ENCODE assay signal across 9 cellular contexts in the genomic region with DNA sequence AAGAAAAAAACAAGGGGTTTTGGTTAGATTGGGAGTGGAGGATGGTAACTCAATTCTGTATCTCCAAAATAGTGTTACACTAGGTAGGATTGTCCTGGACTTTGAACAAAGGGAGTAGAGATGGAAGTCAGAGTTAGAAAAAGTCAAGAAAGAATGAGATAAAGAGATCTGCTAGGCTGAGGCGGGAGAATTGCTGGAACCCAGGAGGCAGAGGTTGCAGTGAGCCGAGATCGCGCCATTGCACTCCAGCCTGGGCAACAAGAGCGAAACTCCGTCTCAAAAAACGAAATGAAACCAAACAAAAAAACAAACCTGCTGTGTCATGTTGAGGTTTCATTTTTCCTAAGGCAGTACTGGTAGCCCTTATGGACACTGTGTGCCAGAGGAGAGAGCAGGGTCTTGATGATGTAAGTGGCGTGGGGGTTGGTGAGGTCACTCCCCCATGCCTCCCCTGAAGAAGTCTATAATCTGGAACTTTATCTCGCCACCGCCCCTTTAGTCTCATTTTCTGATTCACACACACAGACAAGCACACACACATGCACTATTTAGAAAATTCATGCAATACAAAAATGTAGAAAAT. TPM values are rescaled to one million over a fixed set of nuclear protein-coding genes. Genes with fewer than 3 reads are reported as not detected.
A peak's percentile ranks its signal among the peaks of the same experiment; 100 is the strongest.
DNase-seq lines count a peak whose midpoint lies in the region; ATAC-seq and TF ChIP-seq lines count a peak whose summit lies in the region.
"Had no signal": no experiment of that assay in that cellular context is flagged by ENCODE, and none has a peak within 500 bp of the region (broad histone marks: within the 10 kb centered on the region; RNA-seq: fewer than 3 reads in every experiment).

No MANE protein-coding gene starts in this region.

- H3K27me3 ChIP-seq in CD8-positive, alpha-beta T cell (ENCODE audit: insufficient read depth, low read length) = no peaks in the 10 kb centered on the region

- H3K9me3 Mint-ChIP-seq in CD8-positive, alpha-beta T cell = no peaks in the 10 kb centered on the region

- POLR2A ChIA-PET in CD8-positive, alpha-beta T cell (lab: Charles Lee) = no interaction called here

- CTCF ChIA-PET in CD8-positive, alpha-beta T cell (lab: Charles Lee) = no interaction called here

- H3K4me3 Mint-ChIP-seq in CD8-positive, alpha-beta T cell = peak overlapping the region; percentile 36

- H3K9me3 ChIP-seq in CD8-positive, alpha-beta T cell (ENCODE audit: low read length) = no peaks in the 10 kb centered on the region
- H3K9me3 ChIP-seq: heart left ventricle had no signal

- H3K4me1 ChIP-seq in CD8-positive, alpha-beta T cell (ENCODE audit: insufficient read depth, low read length) = no peaks in the 10 kb centered on the region
- H3K4me1 ChIP-seq: heart left ventricle had no signal

- H3K27ac Mint-ChIP-seq in CD8-positive, alpha-beta T cell = no peak overlapping the region

- no peak for DNase-seq in CD8-positive, alpha-beta T cell
- peak; percentile 23 for DNase-seq in OCI-M2 (lab: John Stamatoyannopoulos, UW; ENCODE audit: unreplicated experiment)
- peak; percentile 61 for DNase-seq in fibroblast of villous mesenchyme (ENCODE audit: low read depth)
- DNase-seq in NCI-H2171 (lab: John Stamatoyannopoulos, UW) = no peak
- no peak for DNase-seq in NCI-H187 treated with DMSO at 0.1 percent for 48 hours (lab: John Stamatoyannopoulos, UW)
- no peak for DNase-seq in T-helper 9 cell
- no peak for DNase-seq in C1 segment of cervical spinal cord (lab: John Stamatoyannopoulos, UW)
- DNase-seq: heart left ventricle had no signal

- H3K4me1 Mint-ChIP-seq in CD8-positive, alpha-beta T cell (ENCODE audit: low read depth) = peaks cover 2% of the 10 kb centered on the region

- ATAC-seq in CD8-positive, alpha-beta T cell = no peak
- ATAC-seq in GM21619 (IDR thresholded peaks at IDR 0.05; ENCODE audit: unreplicated experiment) = peak; percentile 61
- ATAC-seq: heart left ventricle had no signal

- no peak for TF ChIP-seq CTCF in CD8-positive, alpha-beta T cell (IDR thresholded peaks at IDR 0.05)
- TF ChIP-seq CTCF in fibroblast of villous mesenchyme (IDR thresholded peaks at IDR 0.05; ENCODE audit: insufficient read depth, low read depth, low read length) = no peak

- no peak overlapping the region for H3K4me3 ChIP-seq in CD8-positive, alpha-beta T cell (ENCODE audit: low read depth, low read length)
- peak overlapping the region; percentile 29 for H3K4me3 ChIP-seq in fibroblast of villous mesenchyme (ENCODE audit: low read depth, low read length)

- intact Hi-C loops in CD8-positive, alpha-beta T cell (cut with DNase I, micrococcal nuclease) = no loop called here

- no peaks in the 10 kb centered on the region for H3K36me3 Mint-ChIP-seq in CD8-positive, alpha-beta T cell

- H3K27ac ChIP-seq in CD8-positive, alpha-beta T cell (ENCODE audit: low read depth, low read length) = no peak overlapping the region

- peaks cover 12% of the 10 kb centered on the region for H3K27me3 Mint-ChIP-seq in CD8-positive, alpha-beta T cell (ENCODE audit: low read depth)

- no peaks in the 10 kb centered on the region for H3K36me3 ChIP-seq in CD8-positive, alpha-beta T cell (ENCODE audit: insufficient read depth, low read length)
- H3K36me3 ChIP-seq: heart left ventricle had no signal

RNA-seq across cellular contexts. Expression of a gene that starts 10.5 kb away (rescaled TPM):
- total RNA-seq in CD8-positive, alpha-beta T cell = not detected
- 0.64 TPM in 1 of 2 replicates, not detected in the other for total RNA-seq in fibroblast of villous mesenchyme

Comparison
In these comparisons a context has a peak if more than half of its experiments do, and no peak if none do; other contexts are left out.
1. DNase-seq: peak in OCI-M2 (single experiment) and fibroblast of villous mesenchyme (single experiment); none in CD8-positive, alpha-beta T cell (0 of 7), NCI-H2171 (single experiment), NCI-H187 treated with DMSO at 0.1 percent for 48 hours (single experiment), T-helper 9 cell (single experiment) and C1 segment of cervical spinal cord (0 of 14).